In the genomic region with DNA sequence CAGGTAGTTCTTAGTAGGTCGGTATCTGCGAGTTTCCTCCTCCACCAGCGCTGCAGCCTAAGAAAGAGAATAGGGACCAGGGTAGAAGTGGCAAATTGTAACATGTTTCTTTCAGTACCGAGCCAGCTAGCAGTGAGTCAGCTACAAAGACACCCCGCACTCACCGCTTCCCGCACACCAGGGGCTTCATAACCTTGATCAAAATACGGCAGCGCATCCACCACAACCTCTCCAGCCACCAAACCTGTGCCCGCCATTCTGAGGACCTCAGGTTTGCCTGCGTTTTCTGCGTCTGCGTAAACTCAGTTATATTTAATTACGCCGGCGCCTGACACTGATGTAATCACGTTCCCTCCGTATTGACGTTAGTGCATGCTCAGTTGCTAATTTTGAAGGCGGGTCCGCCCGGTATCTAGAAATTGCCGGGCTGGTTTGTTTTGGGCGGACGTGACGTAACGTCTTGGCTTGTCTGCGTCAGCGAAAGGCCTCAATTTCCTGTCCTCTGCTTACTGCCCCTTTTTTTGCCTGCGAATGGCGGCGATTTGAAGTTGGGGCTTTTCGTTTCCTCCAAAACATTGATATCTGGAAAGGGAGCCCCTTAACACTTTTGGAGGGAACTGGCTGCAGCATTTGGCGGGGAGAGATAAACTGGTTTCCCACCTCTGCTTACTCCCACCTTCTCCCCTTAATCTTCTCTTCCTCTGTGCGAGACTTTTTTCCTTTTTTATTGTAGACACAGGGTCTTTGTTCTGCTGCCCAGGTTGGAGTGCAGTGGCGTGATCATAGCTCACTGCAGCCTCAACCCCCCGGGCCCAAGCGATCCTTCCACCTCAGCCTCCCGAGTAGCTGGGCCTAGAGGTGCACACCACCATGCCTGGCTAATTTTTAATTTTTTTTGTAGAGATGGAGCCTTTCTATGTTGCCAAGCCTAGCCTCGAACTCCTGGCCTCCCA, we compare ENCODE assay signal across 8 cellular contexts. TPM values are rescaled to one million over a fixed set of nuclear protein-coding genes. Genes with fewer than 3 reads are reported as not detected.
DNase-seq lines count a peak whose midpoint lies in the region; ATAC-seq, FAIRE-seq and TF ChIP-seq lines count a peak whose summit lies in the region.

A gene (minus strand): TSS at position 281 of the 953 bp plus-strand sequence. CDS start 24 bp downstream, at position 257.

- intact Hi-C loops in aorta (cut with DNase I) = loop anchor here (2.0 to 10.0 kb wide), 4 partner anchors 69 to 237 kb away; a partner anchor contains a TSS

- no peaks in the 10 kb centered on the region for H3K27me3 ChIP-seq in rectal smooth muscle tissue (ENCODE audit: control insufficient read depth, insufficient read depth, low read length)
- no peaks in the 10 kb centered on the region for H3K27me3 ChIP-seq in aorta (ENCODE audit: control insufficient read depth in 1 of 2, insufficient read depth in 2 of 2, low read length in 1 of 2)

- peak; percentile 72 for DNase-seq in GM18507 (ENCODE audit: extremely low spot score, insufficient read length, low read depth)
- DNase-seq in NCI-H2029 treated with DMSO at 0.1 percent for 48 hours (lab: John Stamatoyannopoulos, UW) = peak; percentile 88
- DNase-seq in T-helper 9 cell = peak; percentile 87
- peak; percentile 98 for DNase-seq in astrocyte of the cerebellum (ENCODE audit: low read depth)
- DNase-seq in hepatic stellate cell (ENCODE audit: low spot score) = peak; percentile 84
- peak; percentile 97 to 98 for DNase-seq in aorta

- H3K4me3 ChIP-seq in astrocyte of the cerebellum (ENCODE audit: low read depth, low read length) (peak within 1 kb of the TSS; percentile 76), rectal smooth muscle tissue (ENCODE audit: low read length) (peak within 1 kb of the TSS; percentile 75), aorta (ENCODE audit: low read length in 2 of 2) (peak within 1 kb of the TSS; percentile 32 to 89)

- TF ChIP-seq CTCF in astrocyte of the cerebellum (IDR thresholded peaks at IDR 0.05; ENCODE audit: low read depth, low read length, missing control alignments) = no peak

- peak within 1 kb of the TSS; percentile 85 for H3K27ac ChIP-seq in rectal smooth muscle tissue (ENCODE audit: low read depth, low read length)
- H3K27ac ChIP-seq in aorta (ENCODE audit: low read depth in 1 of 2, low read length in 2 of 2) = peak within 1 kb of the TSS; percentile 15 to 71

- in situ Hi-C loops in astrocyte of the cerebellum (cut with HindIII; ENCODE audit: low sequenced_read_pairs) = no loop called here

- peak; percentile 99 for FAIRE-seq in GM18507 (lab: Jason Lieb, UNC)

- ATAC-seq in HG02981 (IDR thresholded peaks at IDR 0.05; ENCODE audit: unreplicated experiment) (peak; percentile 100), aorta (ENCODE audit: low FRiP score) (peak; percentile 98)

- WGBS in aorta, 2 donors = 6% methylated on average over 40 of the region's 40 CpGs

- peaks cover 4% of the 10 kb centered on the region for H3K36me3 ChIP-seq in rectal smooth muscle tissue (ENCODE audit: control insufficient read depth, insufficient read depth, low read length)
- no peaks in the 10 kb centered on the region for H3K36me3 ChIP-seq in aorta (ENCODE audit: control insufficient read depth in 1 of 2, insufficient read depth in 2 of 2, low read length in 1 of 2)

- H3K9me3 ChIP-seq in aorta (ENCODE audit: control insufficient read depth, low read length) = no peaks in the 10 kb centered on the region

- H3K9ac ChIP-seq in rectal smooth muscle tissue (ENCODE audit: low read length) = peak within 1 kb of the TSS; percentile 71

- H3K4me1 ChIP-seq in rectal smooth muscle tissue (ENCODE audit: control insufficient read depth, insufficient read depth, low read length) = peaks cover 7% of the 10 kb centered on the region
- peaks cover 0 to 4% of the 10 kb centered on the region in 2 donors for H3K4me1 ChIP-seq in aorta (ENCODE audit: control insufficient read depth in 1 of 2, insufficient read depth in 2 of 2, low read length in 2 of 2)

RNA-seq across cellular contexts. Expression of the gene that starts here (rescaled TPM):
- total RNA-seq in aorta = 10 to 100 TPM; 23.9 to 29.8 TPM
- 10 to 100 TPM; 31.6 to 38.1 TPM for polyA plus RNA-seq in aorta

Comparison
In these comparisons a context has a peak if more than half of its experiments do, and no peak if none do; other contexts are left out.
1. Peak in every context shown above with its lines: DNase-seq, ATAC-seq, H3K4me3 ChIP-seq and H3K27ac ChIP-seq.